14 cellular contexts compared by ENCODE assay signal in genomic region chr10:104639595-104640338, GRCh38. TPM values are rescaled to one million over a fixed set of nuclear protein-coding genes. Genes with fewer than 3 reads are reported as not detected.
DNase-seq lines count a peak whose midpoint lies in the region; ATAC-seq, FAIRE-seq and TF ChIP-seq lines count a peak whose summit lies in the region.
"Had no signal": no experiment of that assay in that cellular context is flagged by ENCODE, and none has a peak within 500 bp of the region (broad histone marks: within the 10 kb centered on the region; RNA-seq: fewer than 3 reads in every experiment).

No MANE protein-coding gene starts in this region.

- H3F3A ChIP-seq in smooth muscle cell (ENCODE audit: low read depth) = no peaks in the 10 kb centered on the region

- no peaks in the 10 kb centered on the region for H3K36me3 ChIP-seq in GM12878 (ENCODE audit: control insufficient read depth in 2 of 2, insufficient read depth in 2 of 2, low read length in 1 of 2)
- no peaks in the 10 kb centered on the region for H3K36me3 ChIP-seq in keratinocyte (ENCODE audit: control insufficient read depth in 2 of 2, extremely low read depth in 1 of 2, insufficient read depth in 2 of 2, low read length in 2 of 2)
- no peaks in the 10 kb centered on the region for H3K36me3 ChIP-seq in smooth muscle cell (ENCODE audit: low read depth)
- H3K36me3 ChIP-seq: adrenal gland, neutrophil had no signal

- H3K36me3 Mint-ChIP-seq in activated naive CD4-positive, alpha-beta T cell treated with anti-CD3 and anti-CD28 coated beads for 36 hours (ENCODE audit: low read depth) = no peaks in the 10 kb centered on the region
- no peaks in the 10 kb centered on the region for H3K36me3 Mint-ChIP-seq in activated naive CD4-positive, alpha-beta T cell treated with anti-CD3 and anti-CD28 coated beads, Interleukin-2, amount 10 ng/mL, durations not matched to agents 7 days and 5 days

- POLR2A ChIA-PET in GM12878 (lab: Charles Lee) = no interaction called here

- BruUV-seq in GM12878 (replicated peaks; lab: Mats Ljungman, UMichigan) = no TSS peak

- RAD21 ChIA-PET in GM12878 (lab: Charles Lee; ENCODE audit: unreplicated experiment) = no interaction called here

- SMC1A ChIA-PET in GM12878 (lab: Charles Lee; ENCODE audit: uncharacterized antibody, unreplicated experiment) = no interaction called here

- H3K27me3 ChIP-seq in GM12878 (replicated peaks in 1 of 2; ENCODE audit: control insufficient read depth in 2 of 2, insufficient read depth in 2 of 2, low read length in 1 of 2) (peaks cover 2 to 10% of the 10 kb centered on the region in 2 experiments; a peak in 2 of 4 replicates), keratinocyte (ENCODE audit: control insufficient read depth, extremely low read depth, insufficient read depth, low read length) (peaks cover 78% of the 10 kb centered on the region), smooth muscle cell (ENCODE audit: low read depth) (peaks cover 97% of the 10 kb centered on the region)

- H3K9me3 ChIP-seq in GM12878 (replicated peaks; ENCODE audit: control insufficient read depth, insufficient read depth, low read length) = no peaks in the 10 kb centered on the region; the same call in 2 of the 3 replicates
- H3K9me3 ChIP-seq in keratinocyte (ENCODE audit: control insufficient read depth, low read depth, low read length) = no peaks in the 10 kb centered on the region
- no peaks in the 10 kb centered on the region for H3K9me3 ChIP-seq in smooth muscle cell (replicated peaks; ENCODE audit: low read depth)
- H3K9me3 ChIP-seq: adrenal gland, neutrophil had no signal

- H3K27ac Mint-ChIP-seq in activated naive CD4-positive, alpha-beta T cell treated with anti-CD3 and anti-CD28 coated beads for 36 hours = no peak overlapping the region
- H3K27ac Mint-ChIP-seq in activated naive CD4-positive, alpha-beta T cell treated with anti-CD3 and anti-CD28 coated beads, Interleukin-2, amount 10 ng/mL, durations not matched to agents 7 days and 5 days = no peak overlapping the region

- in situ Hi-C loops in GM12878 (cut with MboI) = no loop called here

- CTCF ChIA-PET in activated naive CD4-positive, alpha-beta T cell treated with anti-CD3 and anti-CD28 coated beads for 36 hours (lab: Charles Lee) = interaction anchor here (0.5 kb wide), 1 partner anchor 293 kb away, joined by 5 read pairs; no protein-coding TSS in a partner anchor
- CTCF ChIA-PET in activated naive CD4-positive, alpha-beta T cell treated with anti-CD3 and anti-CD28 coated beads, Interleukin-2, amount 10 ng/mL, durations not matched to agents 7 days and 5 days (lab: Charles Lee) = no interaction called here
- CTCF ChIA-PET in GM12878 (lab: Yijun Ruan, JAX) = no interaction called here

- peaks cover 63% of the 10 kb centered on the region for H3K27me3 Mint-ChIP-seq in activated naive CD4-positive, alpha-beta T cell treated with anti-CD3 and anti-CD28 coated beads for 36 hours (ENCODE audit: low read depth)
- H3K27me3 Mint-ChIP-seq in activated naive CD4-positive, alpha-beta T cell treated with anti-CD3 and anti-CD28 coated beads, Interleukin-2, amount 10 ng/mL, durations not matched to agents 7 days and 5 days = peaks cover 81% of the 10 kb centered on the region

- WGBS in GM12878 (ENCODE audit: insufficient coverage, insufficient replicate concordance, low lambda C conversion rate, missing lambda C conversion rate) = 17% methylated on average over 34 of the region's 40 CpGs
- 3% methylated on average over 33 of the region's 40 CpGs for WGBS in smooth muscle cell (ENCODE audit: low lambda C conversion rate)

- no peak overlapping the region for H3K27ac ChIP-seq in GM12878 (ENCODE audit: control insufficient read depth, insufficient read depth)
- no peak overlapping the region for H3K27ac ChIP-seq in keratinocyte (ENCODE audit: control insufficient read depth, insufficient read depth, low read length)
- no peak overlapping the region for H3K27ac ChIP-seq in smooth muscle cell (ENCODE audit: low read depth)
- H3K27ac ChIP-seq: neutrophil had no signal

- TF ChIP-seq RAD21 in GM12878 (IDR thresholded peaks at IDR 0.05; ENCODE audit: insufficient read depth, low read depth, low read length) = no peak

- FAIRE-seq in GM12878 (lab: Jason Lieb, UNC) (no peak), keratinocyte (lab: Jason Lieb, UNC) (no peak)

- H3K4me1 Mint-ChIP-seq in activated naive CD4-positive, alpha-beta T cell treated with anti-CD3 and anti-CD28 coated beads for 36 hours (ENCODE audit: low read depth) = peaks cover 13% of the 10 kb centered on the region
- peaks cover 2% of the 10 kb centered on the region for H3K4me1 Mint-ChIP-seq in activated naive CD4-positive, alpha-beta T cell treated with anti-CD3 and anti-CD28 coated beads, Interleukin-2, amount 10 ng/mL, durations not matched to agents 7 days and 5 days

- H3K4me3 ChIP-seq in GM12878 = no peak overlapping the region
- no peak overlapping the region for H3K4me3 ChIP-seq in keratinocyte (ENCODE audit: control insufficient read depth in 2 of 3, extremely low read depth in 1 of 3, insufficient read depth in 2 of 3, low read depth in 1 of 3, low read length in 3 of 3)
- peak overlapping the region; percentile 37 for H3K4me3 ChIP-seq in smooth muscle cell
- H3K4me3 ChIP-seq: adrenal gland had no signal

- ATAC-seq in GM12878 = 0 out of 3 replicates have a peak, but pooled peaks have one; percentile 17
- no peak for ATAC-seq in HG02571 (IDR thresholded peaks at IDR 0.05; ENCODE audit: unreplicated experiment)

- no peaks in the 10 kb centered on the region for H3K79me2 ChIP-seq in GM12878 (ENCODE audit: control insufficient read depth, insufficient read depth, low read length)
- no peaks in the 10 kb centered on the region for H3K79me2 ChIP-seq in keratinocyte (ENCODE audit: control insufficient read depth, insufficient read depth, low read length)
- H3K79me2 ChIP-seq in smooth muscle cell (ENCODE audit: low read depth) = no peaks in the 10 kb centered on the region

- H3K9ac ChIP-seq in GM12878 (ENCODE audit: control insufficient read depth, insufficient read depth, low read length) = no peak overlapping the region
- H3K9ac ChIP-seq in keratinocyte (ENCODE audit: control insufficient read depth, extremely low read depth, insufficient read depth, low read length) = no peak overlapping the region
- no peak overlapping the region for H3K9ac ChIP-seq in smooth muscle cell (ENCODE audit: low read depth)

- no peaks in the 10 kb centered on the region for H3K4me1 ChIP-seq in GM12878 (ENCODE audit: control insufficient read depth, insufficient read depth, low read length)
- peaks cover 2% of the 10 kb centered on the region for H3K4me1 ChIP-seq in keratinocyte (ENCODE audit: control insufficient read depth, extremely low read depth, insufficient read depth, low read length)
- H3K4me1 ChIP-seq in smooth muscle cell (ENCODE audit: low read depth) = peaks cover 16% of the 10 kb centered on the region
- H3K4me1 ChIP-seq: adrenal gland had no signal

- H3K4me3 Mint-ChIP-seq in activated naive CD4-positive, alpha-beta T cell treated with anti-CD3 and anti-CD28 coated beads for 36 hours = peak overlapping the region; percentile 38
- H3K4me3 Mint-ChIP-seq in activated naive CD4-positive, alpha-beta T cell treated with anti-CD3 and anti-CD28 coated beads, Interleukin-2, amount 10 ng/mL, durations not matched to agents 7 days and 5 days = no peak overlapping the region

- H2AFZ ChIP-seq in GM12878 (ENCODE audit: control insufficient read depth, low read depth, low read length) (no peak overlapping the region), keratinocyte (ENCODE audit: control insufficient read depth, low read length) (no peak overlapping the region), smooth muscle cell (ENCODE audit: low read depth) (no peak overlapping the region)

- H3K9me1 ChIP-seq in keratinocyte (ENCODE audit: control insufficient read depth, extremely low read depth, insufficient read depth, low read length) = no peaks in the 10 kb centered on the region

- TF ChIP-seq POLR2A in GM12878 (IDR thresholded peaks at IDR 0.05; ENCODE audit: low read depth, low read length) (no peak), erythroblast (IDR thresholded peaks at IDR 0.05; ENCODE audit: low read length) (no peak)

- DNase-seq in activated naive CD4-positive, alpha-beta T cell treated with anti-CD3 and anti-CD28 coated beads for 36 hours = no peak
- DNase-seq in activated naive CD4-positive, alpha-beta T cell treated with anti-CD3 and anti-CD28 coated beads, Interleukin-2, amount 10 ng/mL, durations not matched to agents 7 days and 5 days = no peak
- DNase-seq in GM12878 (ENCODE audit: low read depth, low spot score) (no peak), keratinocyte (ENCODE audit: low read depth, low spot score) (no peak), smooth muscle cell (lab: John Stamatoyannopoulos, UW; ENCODE audit: unreplicated experiment) (no peak), kidney glomerular epithelial cell (lab: John Stamatoyannopoulos, UW) (no peak), erythroblast (lab: John Stamatoyannopoulos, UW) (no peak)
- DNase-seq: activated CD4-positive, alpha-beta T cell treated with anti-CD3 and anti-CD28 coated beads, Interleukin-2, amount 50 U/mL, for 48 hours; effector CD8-positive, alpha-beta T cell; NCI-H1105 had no signal

- dilution Hi-C loops in keratinocyte (cut with MboI; ENCODE audit: extremely low pct_ligation_motif_present, low sequenced_read_pairs) = no loop called here

- H4K20me1 ChIP-seq in GM12878 (ENCODE audit: control insufficient read depth, insufficient read depth) = no peaks in the 10 kb centered on the region
- no peaks in the 10 kb centered on the region for H4K20me1 ChIP-seq in keratinocyte (ENCODE audit: control insufficient read depth, extremely low read depth, insufficient read depth, low read length)
- no peaks in the 10 kb centered on the region for H4K20me1 ChIP-seq in smooth muscle cell (ENCODE audit: low read depth)

- no peak overlapping the region for H3K4me2 ChIP-seq in GM12878 (ENCODE audit: control insufficient read depth, insufficient read depth)
- peak overlapping the region; percentile 27 for H3K4me2 ChIP-seq in keratinocyte (ENCODE audit: control insufficient read depth, extremely low read depth, insufficient read depth, low read depth, low read length)
- H3K4me2 ChIP-seq in smooth muscle cell = peak overlapping the region; percentile 80

- H3K9me3 Mint-ChIP-seq in activated naive CD4-positive, alpha-beta T cell treated with anti-CD3 and anti-CD28 coated beads for 36 hours = no peaks in the 10 kb centered on the region
- H3K9me3 Mint-ChIP-seq in activated naive CD4-positive, alpha-beta T cell treated with anti-CD3 and anti-CD28 coated beads, Interleukin-2, amount 10 ng/mL, durations not matched to agents 7 days and 5 days = no peaks in the 10 kb centered on the region

- TF ChIP-seq EP300 in GM12878 (IDR thresholded peaks at IDR 0.05; ENCODE audit: borderline replicate concordance in 1 of 2, control insufficient read depth in 1 of 2, low read depth in 2 of 2, low read length in 2 of 2) = no peak

- TF ChIP-seq CTCF in GM12878 (IDR thresholded peaks at IDR 0.05 in 2 of 3, conservative IDR thresholded peaks at IDR 0.05 in 1 of 3; ENCODE audit: control insufficient read depth in 2 of 3, extremely low read depth in 1 of 3, insufficient read depth in 1 of 3, low read depth in 3 of 3, low read length in 3 of 3) = no peak
- no peak for TF ChIP-seq CTCF in keratinocyte (optimal IDR thresholded peaks at IDR 0.05 in 1 of 3, IDR thresholded peaks at IDR 0.05 in 1 of 3, conservative IDR thresholded peaks at IDR 0.05 in 1 of 3; ENCODE audit: extremely low read depth in 1 of 3, insufficient read depth in 2 of 3, low read length in 3 of 3)
- TF ChIP-seq CTCF in smooth muscle cell (IDR thresholded peaks at IDR 0.05; ENCODE audit: borderline replicate concordance, insufficient read depth, poor library complexity, severe bottlenecking) = no peak

- intact Hi-C loops in activated naive CD4-positive, alpha-beta T cell treated with anti-CD3 and anti-CD28 coated beads for 36 hours (cut with micrococcal nuclease) = loop anchor here (2.0 to 10.0 kb wide), 2 partner anchors 285 to 635 kb away; no protein-coding TSS in a partner anchor
- intact Hi-C loops in GM12878 (cut with micrococcal nuclease; ENCODE audit: unreplicated experiment) = loop anchor here (2.0 kb wide), 1 partner anchor 285 kb away; no protein-coding TSS in a partner anchor

RNA-seq across cellular contexts. Expression of gene SORCS3, which starts 1.3 kb away (rescaled TPM):
- total RNA-seq in activated naive CD4-positive, alpha-beta T cell treated with anti-CD3 and anti-CD28 coated beads for 36 hours = not detected
- total RNA-seq in GM12878 (2013; cell fraction: nucleolus; rRNA removed) = 0.08 TPM in 1 of 2 replicates, not detected in the other
- total RNA-seq in GM12878 (2014; rRNA removed) = not detected in 2 replicates
- not detected in 2 replicates for total RNA-seq in GM12878 (2014; rRNA removed; fragmentation: Illumina TruSeq; extraction: Trizol)
- not detected in 2 replicates for total RNA-seq in GM12878 (2021)
- not detected for polyA plus RNA-seq in GM12878 (2011; ENCODE audit: low read depth)
- polyA plus RNA-seq in GM12878 (2011; rRNA removed) = 0.03 and 0.04 TPM in 2 replicates
- polyA plus RNA-seq in GM12878 (2011; cell fraction: cytosol; rRNA removed) = 0.01 TPM in 1 of 2 replicates, not detected in the other
- 0.07 and 0.09 TPM in 2 replicates for polyA plus RNA-seq in GM12878 (2011; cell fraction: nucleus; rRNA removed)
- polyA plus RNA-seq in GM12878 (2012) = not detected in 2 replicates
- polyA plus RNA-seq in GM12878 (2014; fragmentation: Illumina TruSeq; extraction: Trizol) = 0.01 TPM in 1 of 2 replicates, not detected in the other
- polyA plus RNA-seq in GM12878 (2014; fragmentation: Nextera tagmentation; extraction: Ambion mirVana) = under 1 TPM in 1 of 2 experiments, not detected in 1; 0.02 TPM
- polyA plus RNA-seq in GM12878 (2014; rRNA removed) = not detected in 2 replicates
- polyA plus RNA-seq in GM12878 (2016; fragmentation: Nextera tagmentation; extraction: Ambion mirVana) = not detected
- 0.05 TPM in 1 of 2 replicates, not detected in the other for polyA minus RNA-seq in GM12878 (2011; rRNA and poly(A)+ RNA removed)
- polyA minus RNA-seq in GM12878 (2011; cell fraction: cytosol; rRNA and poly(A)+ RNA removed) = not detected in 2 replicates
- polyA minus RNA-seq in GM12878 (2011; cell fraction: nucleus; rRNA and poly(A)+ RNA removed) = 0.12 TPM in 1 of 2 replicates, not detected in the other
- not detected in 3 replicates for polyA plus RNA-seq in keratinocyte
- polyA plus RNA-seq in keratinocyte (2011; ENCODE audit: low read depth) = not detected
- polyA plus RNA-seq in keratinocyte (2011; cell fraction: cytosol; rRNA removed) = not detected in 2 replicates
- polyA plus RNA-seq in keratinocyte (2011; cell fraction: nucleus; rRNA removed) = not detected in 2 replicates
- polyA plus RNA-seq in keratinocyte (2012; ENCODE audit: low replicate concordance) = not detected in 2 replicates
- polyA minus RNA-seq in keratinocyte = not detected in 3 replicates
- not detected for polyA minus RNA-seq in keratinocyte (2011; cell fraction: cytosol; rRNA and poly(A)+ RNA removed)
- not detected in 2 replicates for polyA minus RNA-seq in keratinocyte (2011; cell fraction: nucleus; rRNA and poly(A)+ RNA removed)
- total RNA-seq in smooth muscle cell = not detected in 2 replicates
- polyA plus RNA-seq in smooth muscle cell = not detected in 2 replicates
- total RNA-seq: Daoy had no signal
